13 cellular contexts compared by ENCODE assay signal in genomic region chrX:42678133-42678532, GRCh38.
DNase-seq lines count a peak whose midpoint lies in the region; FAIRE-seq and TF ChIP-seq lines count a peak whose summit lies in the region.
"Had no signal": no experiment of that assay in that cellular context is flagged by ENCODE, and none has a peak within 500 bp of the region (broad histone marks: within the 10 kb centered on the region; RNA-seq: fewer than 3 reads in every experiment).

No MANE protein-coding gene starts in this region.

- H3K4me1 ChIP-seq in neural progenitor cell: peaks cover 18% of the 10 kb centered on the region
- H3K4me1 ChIP-seq: spleen had no signal

- H3K36me3 ChIP-seq in bronchial epithelial cell (ENCODE audit: control insufficient read depth, insufficient read depth, low read length) (no peaks in the 10 kb centered on the region), neural progenitor cell (no peaks in the 10 kb centered on the region)
- H3K36me3 ChIP-seq: spleen had no signal

- no peaks in the 10 kb centered on the region for H3K79me2 ChIP-seq in neural progenitor cell (ENCODE audit: low read depth)

- no peaks in the 10 kb centered on the region for H3F3A ChIP-seq in neural progenitor cell (ENCODE audit: low read depth)

- H3K27me3 ChIP-seq in bronchial epithelial cell (ENCODE audit: control insufficient read depth, insufficient read depth, low read length) (no peaks in the 10 kb centered on the region), neural progenitor cell (no peaks in the 10 kb centered on the region)
- H3K27me3 ChIP-seq: spleen had no signal

- peak; percentile 28 for TF ChIP-seq CTCF in bronchial epithelial cell (IDR thresholded peaks at IDR 0.05; ENCODE audit: insufficient read depth, low read length, severe bottlenecking)
- TF ChIP-seq CTCF in neural progenitor cell (IDR thresholded peaks at IDR 0.05): peak; percentile 11
- no peak for TF ChIP-seq CTCF in mesothelial cell of epicardium (IDR thresholded peaks at IDR 0.05; ENCODE audit: unreplicated experiment)

- no peak overlapping the region for H3K27ac Mint-ChIP-seq in neural progenitor cell
- no peak overlapping the region for H3K27ac Mint-ChIP-seq in mesothelial cell of epicardium
- H3K27ac Mint-ChIP-seq: activated naive CD8-positive, alpha-beta T cell had no signal

- DNase-seq in DMS 273 (lab: John Stamatoyannopoulos, UW; ENCODE audit: unreplicated experiment) (peak; percentile 38), DMS 273 treated with DMSO at 0.1 percent for 48 hours (lab: John Stamatoyannopoulos, UW) (no peak), KBM-7 (peak; percentile 4), bronchial epithelial cell (ENCODE audit: low read depth) (peak; percentile 17), neural progenitor cell (ENCODE audit: low spot score) (no peak), NCI-H1417 treated with DMSO at 0.1 percent for 48 hours (lab: John Stamatoyannopoulos, UW) (no peak), mesothelial cell of epicardium (ENCODE audit: low spot score in 2 of 2, unreplicated experiment in 2 of 2) (no peak)
- DNase-seq in activated T-cell treated with anti-CD3 and anti-CD28 coated beads, Interleukin-2, amount 50 U/mL, for 1 hour: no peak
- DNase-seq: effector memory CD4-positive, alpha-beta T cell; KG1; spleen had no signal

- no peak for FAIRE-seq in bronchial epithelial cell (lab: Jason Lieb, UNC)
- FAIRE-seq: A204.1 had no signal

- H3K4me2 ChIP-seq in neural progenitor cell: no peak overlapping the region

- H3K4me1 Mint-ChIP-seq in neural progenitor cell (peaks cover 4% of the 10 kb centered on the region), mesothelial cell of epicardium (peaks cover 3% of the 10 kb centered on the region)

- in situ Hi-C loops in KBM-7 (cut with MboI; ENCODE audit: low pct_unique_long_range_greater_than_20kb, low sequenced_read_pairs): no loop called here

- H3K27ac ChIP-seq in neural progenitor cell: no peak overlapping the region
- H3K27ac ChIP-seq: spleen had no signal

- H3K9ac ChIP-seq in neural progenitor cell: no peak overlapping the region

- H3K9me3 Mint-ChIP-seq in neural progenitor cell: peaks cover 2% of the 10 kb centered on the region
- no peaks in the 10 kb centered on the region for H3K9me3 Mint-ChIP-seq in mesothelial cell of epicardium

- H3K9me3 ChIP-seq in neural progenitor cell (ENCODE audit: low read depth): no peaks in the 10 kb centered on the region
- H3K9me3 ChIP-seq: spleen had no signal

- H3K4me3 Mint-ChIP-seq in neural progenitor cell (no peak overlapping the region), mesothelial cell of epicardium (no peak overlapping the region)
- H3K4me3 Mint-ChIP-seq: activated naive CD8-positive, alpha-beta T cell had no signal

- H3K36me3 Mint-ChIP-seq in neural progenitor cell (no peaks in the 10 kb centered on the region), mesothelial cell of epicardium (no peaks in the 10 kb centered on the region)
- H3K36me3 Mint-ChIP-seq: activated naive CD8-positive, alpha-beta T cell had no signal

- H3K4me3 ChIP-seq in bronchial epithelial cell (ENCODE audit: low read depth, low read length): no peak overlapping the region
- H3K4me3 ChIP-seq in neural progenitor cell: no peak overlapping the region
- H3K4me3 ChIP-seq: spleen had no signal

- H2AFZ ChIP-seq in neural progenitor cell (replicated peaks): no peak overlapping the region

- H3K27me3 Mint-ChIP-seq in neural progenitor cell (ENCODE audit: insufficient read depth, low read depth): peaks cover 4% of the 10 kb centered on the region
- no peaks in the 10 kb centered on the region for H3K27me3 Mint-ChIP-seq in mesothelial cell of epicardium (ENCODE audit: low read depth)
- H3K27me3 Mint-ChIP-seq: activated naive CD8-positive, alpha-beta T cell had no signal

- H4K20me1 ChIP-seq in neural progenitor cell (ENCODE audit: low read depth): no peaks in the 10 kb centered on the region

Comparison
In these comparisons a context has a peak if more than half of its experiments do, and no peak if none do; other contexts are left out.
1. DNase-seq: peak in DMS 273 (single experiment), KBM-7 (single experiment) and bronchial epithelial cell (single experiment); none in DMS 273 treated with DMSO at 0.1 percent for 48 hours (single experiment), neural progenitor cell (single experiment), NCI-H1417 treated with DMSO at 0.1 percent for 48 hours (single experiment), mesothelial cell of epicardium (0 of 2) and activated T-cell treated with anti-CD3 and anti-CD28 coated beads, Interleukin-2, amount 50 U/mL, for 1 hour (single experiment).